ENCODE assay signal across 29 cellular contexts in genomic region chr17:79303641-79304205, GRCh38.
"Had no signal": no experiment of that assay in that cellular context is flagged by ENCODE, and none has a peak within 500 bp of the region (broad histone marks: within the 10 kb centered on the region; RNA-seq: fewer than 3 reads in every experiment).

No MANE protein-coding gene starts in this region.

- H3K27me3 ChIP-seq: adrenal gland had no signal

- H3K4me3 ChIP-seq: adrenal gland, SK-N-MC had no signal

- FAIRE-seq: TTC549 had no signal

- H3K9me3 ChIP-seq: adrenal gland had no signal

- H3K36me3 ChIP-seq: adrenal gland had no signal

- H3K4me1 ChIP-seq: adrenal gland had no signal

- H3K27ac ChIP-seq: adrenal gland, SK-N-MC, WERI-Rb-1 had no signal

- DNase-seq: activated CD4-positive, alpha-beta T cell treated with anti-CD3 and anti-CD28 coated beads for 4 hours; activated CD8-positive, alpha-beta memory T cell treated with anti-CD3 and anti-CD28 coated beads, Interleukin-2, amount 50 U/mL, for 48 hours; activated CD8-positive, alpha-beta T cell treated with anti-CD3 and anti-CD28 coated beads for 36 hours; activated naive CD4-positive, alpha-beta T cell treated with anti-CD3 and anti-CD28 coated beads, Interleukin-2, amount 50 U/mL, for 16 hours; activated naive CD8-positive, alpha-beta T cell treated with anti-CD3 and anti-CD28 coated beads, Interleukin-2, amount 10 ng/mL, durations not matched to agents 7 days and 5 days; activated T-cell treated with anti-CD3 and anti-CD28 coated beads, Interleukin-2, amount 50 U/mL, for 1 hour; adrenal gland; anterior cingulate cortex; caudate nucleus; MM.1S; NCI-H1048; NCI-H146; NCI-H1930; NCI-H2171 treated with DMSO at 0.1 percent for 48 hours; NCI-H345; NCI-H510A; NCI-H526 treated with DMSO at 0.1 percent for 48 hours; NCI-H82; OCI-M1; RPMI8226; T-cell; T-helper 2 cell; T1000; WERI-Rb-1 had no signal

- ATAC-seq: activated CD4-positive, CD25-positive, alpha-beta regulatory T cell treated with anti-CD3 and anti-CD28 coated beads, Interleukin-2, amount 50 U/mL, for 24 hours; activated CD8-positive, alpha-beta T cell treated with anti-CD3 and anti-CD28 coated beads for 36 hours; Panc1; Right ventricle myocardium inferior; T-cell had no signal
